ENCODE assay signal across 1 cellular context in genomic region chr2:108288534-108289106, GRCh38.
TF ChIP-seq lines count a peak whose summit lies in the region.

TSS of gene SULT1C2 (plus strand) at chr2:108288895. CDS start at chr2:108293668, 4,773 bp downstream.

TF ChIP-seq in HepG2, 621 proteins besides CTCF, POLR2A, EP300 and RAD21 (continued from another document and continues in another):
- TF ChIP-seq ZNF121 (CRISPR knock-in tag; IDR thresholded peaks at IDR 0.05): no peak
- no peak for TF ChIP-seq CHCHD3 (CRISPR knock-in tag; IDR thresholded peaks at IDR 0.05)
- TF ChIP-seq MAX (IDR thresholded peaks at IDR 0.05): peak; percentile 64
- peak; percentile 80 for TF ChIP-seq ARID5B (CRISPR knock-in tag; IDR thresholded peaks at IDR 0.05)
- no peak; the same call in 1 of the 2 replicates for TF ChIP-seq NCOR1 (IDR thresholded peaks at IDR 0.05; ENCODE audit: borderline replicate concordance, low read length)
- no peak for TF ChIP-seq ZHX1 (CRISPR knock-in tag; IDR thresholded peaks at IDR 0.05; ENCODE audit: low read depth)
- TF ChIP-seq ZBTB37 (CRISPR knock-in tag; IDR thresholded peaks at IDR 0.05): no peak
- TF ChIP-seq ZFP62 (CRISPR knock-in tag; IDR thresholded peaks at IDR 0.05): no peak
- TF ChIP-seq ZNF274 (CRISPR knock-in tag; IDR thresholded peaks at IDR 0.05): no peak
- TF ChIP-seq SETDB1 (CRISPR knock-in tag; IDR thresholded peaks at IDR 0.05; ENCODE audit: borderline replicate concordance): no peak
- TF ChIP-seq RARA (CRISPR knock-in tag; IDR thresholded peaks at IDR 0.05): peak; percentile 57; the same call in 1 of the 2 replicates
- TF ChIP-seq ZNF317 (CRISPR knock-in tag; IDR thresholded peaks at IDR 0.05): no peak
- peak in 1 of 2 experiments; percentile 42; a peak in 1 of 4 replicates for TF ChIP-seq NR2F1 (CRISPR knock-in tag; IDR thresholded peaks at IDR 0.05)
- TF ChIP-seq MED1 (CRISPR knock-in tag; IDR thresholded peaks at IDR 0.05): peak; percentile 50
- TF ChIP-seq XBP1 (CRISPR knock-in tag; IDR thresholded peaks at IDR 0.05): no peak
- no peak; the same call in 1 of the 2 replicates for TF ChIP-seq ZNF556 (CRISPR knock-in tag; IDR thresholded peaks at IDR 0.05; ENCODE audit: borderline replicate concordance)
- no peak; the same call in 1 of the 2 replicates for TF ChIP-seq MYC (CRISPR knock-in tag; IDR thresholded peaks at IDR 0.05; ENCODE audit: borderline replicate concordance)
- peak; percentile 31; the same call in 1 of the 2 replicates for TF ChIP-seq HINFP (CRISPR knock-in tag; IDR thresholded peaks at IDR 0.05; ENCODE audit: low read depth)
- no peak for TF ChIP-seq FOXC1 (CRISPR knock-in tag; IDR thresholded peaks at IDR 0.05; ENCODE audit: borderline replicate concordance)
- TF ChIP-seq ZNF83 (CRISPR knock-in tag; IDR thresholded peaks at IDR 0.05; ENCODE audit: borderline replicate concordance): no peak
- TF ChIP-seq SMAD3 (CRISPR knock-in tag; IDR thresholded peaks at IDR 0.05): no peak
- no peak for TF ChIP-seq ZNF713 (CRISPR knock-in tag; IDR thresholded peaks at IDR 0.05)
- TF ChIP-seq HNF1A (IDR thresholded peaks at IDR 0.05; ENCODE audit: low read depth): no peak
- 0 out of 2 replicates have a peak, but pooled peaks have one; percentile 15 for TF ChIP-seq HNF1A (CRISPR knock-in tag; IDR thresholded peaks at IDR 0.05; ENCODE audit: borderline replicate concordance)
- 0 out of 2 replicates have a peak, but pooled peaks have one; percentile 47 for TF ChIP-seq MYPOP (CRISPR knock-in tag; IDR thresholded peaks at IDR 0.05)
- TF ChIP-seq CENPX (CRISPR knock-in tag; IDR thresholded peaks at IDR 0.05): no peak
- no peak for TF ChIP-seq ZNF503 (CRISPR knock-in tag; IDR thresholded peaks at IDR 0.05)
- peak; percentile 46; the same call in 1 of the 2 replicates for TF ChIP-seq TAF1 (CRISPR knock-in tag; IDR thresholded peaks at IDR 0.05)
- no peak for TF ChIP-seq ARNT (IDR thresholded peaks at IDR 0.05)
- TF ChIP-seq KMT2A (CRISPR knock-in tag; IDR thresholded peaks at IDR 0.05): no peak
- peak; percentile 75; the same call in 1 of the 2 replicates for TF ChIP-seq NFKBIZ (CRISPR knock-in tag; IDR thresholded peaks at IDR 0.05)
- no peak for TF ChIP-seq ZNF101 (CRISPR knock-in tag; IDR thresholded peaks at IDR 0.05; ENCODE audit: borderline replicate concordance, low read depth)
- TF ChIP-seq ZNF720 (CRISPR knock-in tag; IDR thresholded peaks at IDR 0.05): no peak
- TF ChIP-seq TIGD3 (CRISPR knock-in tag; IDR thresholded peaks at IDR 0.05; ENCODE audit: borderline replicate concordance): no peak
- TF ChIP-seq ZNF264 (CRISPR knock-in tag; IDR thresholded peaks at IDR 0.05): peak; percentile 44; the same call in 1 of the 2 replicates
